In the genomic region with DNA sequence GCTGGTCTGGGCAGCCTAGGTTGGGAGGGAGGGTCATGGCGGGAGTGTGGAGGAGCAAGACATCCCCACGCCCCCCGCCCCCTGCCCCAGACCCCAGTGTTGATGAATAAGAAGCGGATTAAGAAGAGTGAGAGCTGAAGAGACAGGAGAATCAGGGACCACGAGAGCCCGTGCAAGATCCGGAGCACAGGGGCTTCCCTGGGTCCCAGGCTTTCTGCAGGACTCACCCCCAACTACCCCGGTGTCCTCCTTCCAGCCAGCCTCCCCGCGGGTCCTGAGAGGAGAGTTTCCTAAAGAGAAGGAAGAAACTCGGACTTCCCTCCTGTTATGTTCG, we compare ENCODE assay signal across 15 cellular contexts. TPM values are rescaled to one million over a fixed set of nuclear protein-coding genes. Genes with fewer than 3 reads are reported as not detected.
DNase-seq lines count a peak whose midpoint lies in the region; ATAC-seq and TF ChIP-seq lines count a peak whose summit lies in the region.
"Had no signal": no experiment of that assay in that cellular context is flagged by ENCODE, and none has a peak within 500 bp of the region (broad histone marks: within the 10 kb centered on the region; RNA-seq: fewer than 3 reads in every experiment).

No MANE protein-coding gene starts in this region.

- no peaks in the 10 kb centered on the region for H4K20me1 ChIP-seq in PC-9 (ENCODE audit: insufficient read depth)

- H3K79me2 ChIP-seq in PC-9 (ENCODE audit: low read depth) = no peaks in the 10 kb centered on the region

- peaks cover 5% of the 10 kb centered on the region for H3K4me1 Mint-ChIP-seq in activated T-cell treated with anti-CD3 and anti-CD28 coated beads, Interleukin-2, amount 50 U/mL, for 4 hours (ENCODE audit: low read depth)
- peaks cover 31% of the 10 kb centered on the region for H3K4me1 Mint-ChIP-seq in glutamatergic neuron (ENCODE audit: low read depth, unreplicated experiment)
- peaks cover 30% of the 10 kb centered on the region for H3K4me1 Mint-ChIP-seq in stimulated activated effector memory CD8-positive, alpha-beta T cell treated with anti-CD3 and anti-CD28 coated beads, Interleukin-12 subunit alpha, Interleukin-12 subunit beta, amount 100 ng/mL, for 72 hours

- no peaks in the 10 kb centered on the region for H3F3A ChIP-seq in PC-9 (ENCODE audit: insufficient read depth, low read depth)

- no TSS peak for BruUV-seq in PC-9 (replicated peaks; lab: Mats Ljungman, UMichigan)

- no peak overlapping the region for H3K27ac ChIP-seq in PC-9
- no peak overlapping the region for H3K27ac ChIP-seq in effector memory CD4-positive, alpha-beta T cell (ENCODE audit: insufficient read depth, low read length, poor library complexity, severe bottlenecking)
- H3K27ac ChIP-seq: esophagus squamous epithelium, thyroid gland had no signal

- H3K9me3 Mint-ChIP-seq in activated T-cell treated with anti-CD3 and anti-CD28 coated beads, Interleukin-2, amount 50 U/mL, for 4 hours = no peaks in the 10 kb centered on the region
- peaks cover 13% of the 10 kb centered on the region for H3K9me3 Mint-ChIP-seq in glutamatergic neuron (ENCODE audit: unreplicated experiment)
- H3K9me3 Mint-ChIP-seq in stimulated activated effector memory CD8-positive, alpha-beta T cell treated with anti-CD3 and anti-CD28 coated beads, Interleukin-12 subunit alpha, Interleukin-12 subunit beta, amount 100 ng/mL, for 72 hours = no peaks in the 10 kb centered on the region
- H3K9me3 Mint-ChIP-seq: activated naive CD4-positive, alpha-beta T cell treated with anti-CD3 and anti-CD28 coated beads, Interleukin-2, amount 50 U/mL, for 72 hours; central memory CD8-positive, alpha-beta T cell; memory B cell had no signal

- peaks cover 33% of the 10 kb centered on the region for H3K27me3 ChIP-seq in PC-9 (ENCODE audit: insufficient read depth, low read depth)
- H3K27me3 ChIP-seq in effector memory CD4-positive, alpha-beta T cell (replicated peaks; ENCODE audit: control insufficient read depth, insufficient read depth, low read length, poor library complexity, severe bottlenecking) = no peaks in the 10 kb centered on the region
- H3K27me3 ChIP-seq: thyroid gland had no signal

- POLR2A ChIA-PET in PC-9 (lab: Charles Lee; ENCODE audit: unreplicated experiment) = no interaction called here

- intact Hi-C loops in PC-9 (cut with micrococcal nuclease; ENCODE audit: unreplicated experiment) = loop anchor here (1.0 to 5.0 kb wide), 4 partner anchors 138 to 752 kb away; no protein-coding TSS in a partner anchor

- TF ChIP-seq CTCF in PC-9 (conservative IDR thresholded peaks at IDR 0.05) (no peak), glutamatergic neuron (IDR thresholded peaks at IDR 0.05; ENCODE audit: partially characterized antibody, unreplicated experiment) (peak; percentile 46)

- no peaks in the 10 kb centered on the region for H3K36me3 ChIP-seq in PC-9 (ENCODE audit: low read depth)
- no peaks in the 10 kb centered on the region for H3K36me3 ChIP-seq in effector memory CD4-positive, alpha-beta T cell (ENCODE audit: control insufficient read depth, insufficient read depth, low read length)
- H3K36me3 ChIP-seq: esophagus squamous epithelium, thyroid gland had no signal

- H3K4me2 ChIP-seq in PC-9 = 0 out of 2 replicates have a peak overlapping the region, but pooled peaks have one; percentile 0

- no peak for DNase-seq in activated T-cell treated with anti-CD3 and anti-CD28 coated beads, Interleukin-2, amount 50 U/mL, for 4 hours
- DNase-seq in activated T-cell treated with anti-CD3 and anti-CD28 coated beads, Interleukin-2, amount 50 U/mL, for 48 hours = no peak
- DNase-seq in PC-9 (no peak), glutamatergic neuron (no peak), HCEC 1CT (no peak)
- DNase-seq in stimulated activated effector memory CD8-positive, alpha-beta T cell treated with anti-CD3 and anti-CD28 coated beads, Interleukin-12 subunit alpha, Interleukin-12 subunit beta, amount 100 ng/mL, for 72 hours (ENCODE audit: low spot score in 2 of 2) = no peak
- DNase-seq in effector memory CD4-positive, alpha-beta T cell = no peak
- DNase-seq: esophagus squamous epithelium, SIG-M5 had no signal

- CTCF ChIA-PET in PC-9 (lab: Charles Lee) = interaction anchor here (0.6 to 4.2 kb wide), 8 partner anchors 11 to 184 kb away, joined by 3 to 81 read pairs (median 4); no protein-coding TSS in a partner anchor

- H3K27ac Mint-ChIP-seq in glutamatergic neuron (ENCODE audit: unreplicated experiment) = no peak overlapping the region
- no peak overlapping the region for H3K27ac Mint-ChIP-seq in stimulated activated effector memory CD8-positive, alpha-beta T cell treated with anti-CD3 and anti-CD28 coated beads, Interleukin-12 subunit alpha, Interleukin-12 subunit beta, amount 100 ng/mL, for 72 hours
- H3K27ac Mint-ChIP-seq: activated naive CD4-positive, alpha-beta T cell treated with anti-CD3 and anti-CD28 coated beads, Interleukin-2, amount 50 U/mL, for 72 hours; memory B cell had no signal

- no peaks in the 10 kb centered on the region for H3K9me3 ChIP-seq in PC-9 (ENCODE audit: insufficient read depth, low read depth)
- H3K9me3 ChIP-seq in effector memory CD4-positive, alpha-beta T cell (ENCODE audit: control insufficient read depth, low read length) = no peaks in the 10 kb centered on the region
- H3K9me3 ChIP-seq: esophagus squamous epithelium, thyroid gland had no signal

- no peak overlapping the region for H2AFZ ChIP-seq in PC-9

- no peak overlapping the region for H3K4me3 Mint-ChIP-seq in activated T-cell treated with anti-CD3 and anti-CD28 coated beads, Interleukin-2, amount 50 U/mL, for 4 hours
- H3K4me3 Mint-ChIP-seq in glutamatergic neuron (ENCODE audit: unreplicated experiment) = no peak overlapping the region
- peak overlapping the region; percentile 21 for H3K4me3 Mint-ChIP-seq in stimulated activated effector memory CD8-positive, alpha-beta T cell treated with anti-CD3 and anti-CD28 coated beads, Interleukin-12 subunit alpha, Interleukin-12 subunit beta, amount 100 ng/mL, for 72 hours
- H3K4me3 Mint-ChIP-seq: central memory CD8-positive, alpha-beta T cell; memory B cell had no signal

- peaks cover 9% of the 10 kb centered on the region for H3K4me1 ChIP-seq in PC-9 (replicated peaks; ENCODE audit: insufficient read depth)
- peaks cover 7% of the 10 kb centered on the region for H3K4me1 ChIP-seq in effector memory CD4-positive, alpha-beta T cell (ENCODE audit: control insufficient read depth, insufficient read depth, low read length, poor library complexity, severe bottlenecking)

- no peaks in the 10 kb centered on the region for H3K9me2 ChIP-seq in PC-9 (ENCODE audit: insufficient read depth)

- H3K36me3 Mint-ChIP-seq in activated T-cell treated with anti-CD3 and anti-CD28 coated beads, Interleukin-2, amount 50 U/mL, for 4 hours (ENCODE audit: insufficient read depth) = no peaks in the 10 kb centered on the region
- no peaks in the 10 kb centered on the region for H3K36me3 Mint-ChIP-seq in glutamatergic neuron (ENCODE audit: unreplicated experiment)
- no peaks in the 10 kb centered on the region for H3K36me3 Mint-ChIP-seq in stimulated activated effector memory CD8-positive, alpha-beta T cell treated with anti-CD3 and anti-CD28 coated beads, Interleukin-12 subunit alpha, Interleukin-12 subunit beta, amount 100 ng/mL, for 72 hours
- H3K36me3 Mint-ChIP-seq: activated naive CD4-positive, alpha-beta T cell treated with anti-CD3 and anti-CD28 coated beads, Interleukin-2, amount 50 U/mL, for 72 hours; memory B cell had no signal

- H3K4me3 ChIP-seq in PC-9 = no peak overlapping the region
- H3K4me3 ChIP-seq in effector memory CD4-positive, alpha-beta T cell (ENCODE audit: insufficient read depth, low read depth, low read length, poor library complexity, severe bottlenecking) = no peak overlapping the region
- H3K4me3 ChIP-seq: esophagus squamous epithelium, thyroid gland had no signal

- ATAC-seq in activated T-cell treated with anti-CD3 and anti-CD28 coated beads, Interleukin-2, amount 50 U/mL, for 4 hours = peak; percentile 8 to 23
- ATAC-seq in stimulated activated effector memory CD8-positive, alpha-beta T cell treated with anti-CD3 and anti-CD28 coated beads, Interleukin-12 subunit alpha, Interleukin-12 subunit beta, amount 100 ng/mL, for 72 hours = no peak
- no peak for ATAC-seq in HG02938 (IDR thresholded peaks at IDR 0.05; ENCODE audit: unreplicated experiment)

- H3K27me3 Mint-ChIP-seq in activated T-cell treated with anti-CD3 and anti-CD28 coated beads, Interleukin-2, amount 50 U/mL, for 4 hours (ENCODE audit: low read depth) = peaks cover 34% of the 10 kb centered on the region
- H3K27me3 Mint-ChIP-seq in glutamatergic neuron (ENCODE audit: unreplicated experiment) = peaks cover 24% of the 10 kb centered on the region

RNA-seq across cellular contexts. Expression of gene GHRHR, which starts 20.1 kb away (rescaled TPM):
- not detected for total RNA-seq in activated T-cell treated with anti-CD3 and anti-CD28 coated beads, Interleukin-2, amount 50 U/mL, for 4 hours
- total RNA-seq in PC-9 (2021) (not detected in 2 replicates), glutamatergic neuron (ENCODE audit: unreplicated experiment) (not detected)
- total RNA-seq: activated naive CD4-positive, alpha-beta T cell treated with anti-CD3 and anti-CD28 coated beads, Interleukin-2, amount 50 U/mL, for 72 hours; esophagus squamous epithelium; LHCN-M2 had no signal

Comparison
In these comparisons a context has a peak if more than half of its experiments do, and no peak if none do; other contexts are left out.
1. ATAC-seq: peak in activated T-cell treated with anti-CD3 and anti-CD28 coated beads, Interleukin-2, amount 50 U/mL, for 4 hours (2 of 2); none in stimulated activated effector memory CD8-positive, alpha-beta T cell treated with anti-CD3 and anti-CD28 coated beads, Interleukin-12 subunit alpha, Interleukin-12 subunit beta, amount 100 ng/mL, for 72 hours (single experiment) and HG02938 (single experiment).